ENCODE assay signal across 17 cellular contexts in genomic region chr17:75361344-75361743, GRCh38. TPM values are rescaled to one million over a fixed set of nuclear protein-coding genes. Genes with fewer than 3 reads are reported as not detected.
DNase-seq lines count a peak whose midpoint lies in the region; ATAC-seq, FAIRE-seq and TF ChIP-seq lines count a peak whose summit lies in the region.
"Had no signal": no experiment of that assay in that cellular context is flagged by ENCODE, and none has a peak within 500 bp of the region (broad histone marks: within the 10 kb centered on the region; RNA-seq: fewer than 3 reads in every experiment).

No MANE protein-coding gene starts in this region.

- no peak for TF ChIP-seq CTCF in HepG2 (CRISPR knock-in tag; IDR thresholded peaks at IDR 0.05)
- no peak for TF ChIP-seq CTCF in right lobe of liver (IDR thresholded peaks at IDR 0.05)
- TF ChIP-seq CTCF in endothelial cell of umbilical vein (IDR thresholded peaks at IDR 0.05; ENCODE audit: extremely low read depth in 1 of 2, insufficient read depth in 1 of 2, low read depth in 1 of 2, low read length in 2 of 2): no peak
- no peak for TF ChIP-seq CTCF in sigmoid colon (IDR thresholded peaks at IDR 0.05)
- no peak for TF ChIP-seq CTCF in tibial nerve (IDR thresholded peaks at IDR 0.05)

- ATAC-seq in HepG2 (no peak), right lobe of liver (no peak)

- no peaks in the 10 kb centered on the region for H3K36me3 ChIP-seq in HepG2 (replicated peaks in 1 of 2; ENCODE audit: control insufficient read depth in 1 of 2, insufficient read depth in 2 of 2, low read length in 2 of 2)
- no peaks in the 10 kb centered on the region for H3K36me3 ChIP-seq in right lobe of liver
- H3K36me3 ChIP-seq in SK-N-MC (ENCODE audit: insufficient read depth, low read length): no peaks in the 10 kb centered on the region
- H3K36me3 ChIP-seq in endothelial cell of umbilical vein (ENCODE audit: control insufficient read depth in 2 of 2, extremely low read depth in 1 of 2, insufficient read depth in 2 of 2, low read length in 2 of 2): no peaks in the 10 kb centered on the region
- H3K36me3 ChIP-seq in sigmoid colon: no peaks in the 10 kb centered on the region
- no peaks in the 10 kb centered on the region for H3K36me3 ChIP-seq in tibial nerve
- H3K36me3 ChIP-seq: brain microvascular endothelial cell, esophagus squamous epithelium had no signal

- H3K27me3 ChIP-seq in HepG2 (ENCODE audit: control insufficient read depth in 1 of 2, insufficient read depth in 2 of 2, low read length in 2 of 2) (no peaks in the 10 kb centered on the region), right lobe of liver (no peaks in the 10 kb centered on the region), endothelial cell of umbilical vein (ENCODE audit: control insufficient read depth in 2 of 2, insufficient read depth in 2 of 2, low read length in 2 of 2) (no peaks in the 10 kb centered on the region), sigmoid colon (no peaks in the 10 kb centered on the region), tibial nerve (no peaks in the 10 kb centered on the region)
- H3K27me3 ChIP-seq: brain microvascular endothelial cell, dorsolateral prefrontal cortex, esophagus squamous epithelium had no signal

- TF ChIP-seq RAD21 in HepG2 (CRISPR knock-in tag; IDR thresholded peaks at IDR 0.05): no peak

- dilution Hi-C loops in endothelial cell of umbilical vein (cut with MboI; ENCODE audit: extremely low pct_ligation_motif_present, low sequenced_read_pairs): no loop called here

- WGBS in HepG2 (ENCODE audit: low lambda C conversion rate): 66% methylated on average over 3 of the region's 3 CpGs
- WGBS in right lobe of liver (ENCODE audit: insufficient coverage, low coverage, low lambda C conversion rate, missing lambda C conversion rate): 40% methylated on average over 3 of the region's 3 CpGs
- 56 to 64% methylated on average over 3 of the region's 3 CpGs for WGBS in sigmoid colon, 2 donors
- 33 to 43% methylated on average over 3 of the region's 3 CpGs for WGBS in tibial nerve, 2 donors

- DNase-seq in HepG2 (ENCODE audit: low spot score) (no peak), right lobe of liver (no peak), SK-N-MC (ENCODE audit: low read depth, low spot score) (no peak), endothelial cell of umbilical vein (ENCODE audit: low read depth, low spot score) (no peak), sigmoid colon (no peak), NCI-H187 (lab: John Stamatoyannopoulos, UW) (no peak), tibial nerve (ENCODE audit: low spot score in 2 of 2) (no peak), NCI-H1436 treated with DMSO at 0.1 percent for 48 hours (lab: John Stamatoyannopoulos, UW) (no peak)
- DNase-seq: brain microvascular endothelial cell, DMS 273 treated with DMSO at 0.1 percent for 48 hours, dorsolateral prefrontal cortex, esophagus squamous epithelium, glutamatergic neuron, H9, NCI-H1930, NCI-H510A treated with DMSO at 0.1 percent for 48 hours had no signal

- H4K20me1 ChIP-seq in HepG2 (ENCODE audit: insufficient read depth, low read length) (peaks cover 31% of the 10 kb centered on the region), endothelial cell of umbilical vein (replicated peaks; ENCODE audit: control insufficient read depth, extremely low read depth, insufficient read depth, low read length) (peaks cover 9% of the 10 kb centered on the region)

- H2AFZ ChIP-seq in HepG2 (ENCODE audit: low read length) (no peak overlapping the region), endothelial cell of umbilical vein (ENCODE audit: low read depth, low read length) (no peak overlapping the region)

- H3K9me3 ChIP-seq in HepG2 (ENCODE audit: low read length) (no peaks in the 10 kb centered on the region), right lobe of liver (no peaks in the 10 kb centered on the region), SK-N-MC (ENCODE audit: low read depth, low read length) (no peaks in the 10 kb centered on the region), endothelial cell of umbilical vein (replicated peaks; ENCODE audit: control insufficient read depth, insufficient read depth, low read length) (no peaks in the 10 kb centered on the region), sigmoid colon (no peaks in the 10 kb centered on the region), tibial nerve (no peaks in the 10 kb centered on the region)
- H3K9me3 ChIP-seq: esophagus squamous epithelium had no signal

- in situ Hi-C loops in HepG2 (cut with HindIII; ENCODE audit: extremely low pct_ligation_motif_present, low pct_unique_long_range_greater_than_20kb): no loop called here

- TF ChIP-seq POLR2A in HepG2 (IDR thresholded peaks at IDR 0.05; ENCODE audit: insufficient read depth in 1 of 2, low read depth in 2 of 2, low read length in 2 of 2) (no peak), right lobe of liver (IDR thresholded peaks at IDR 0.05) (no peak), endothelial cell of umbilical vein (IDR thresholded peaks at IDR 0.05; ENCODE audit: low read depth, low read length) (no peak), sigmoid colon (IDR thresholded peaks at IDR 0.05) (no peak), tibial nerve (IDR thresholded peaks at IDR 0.05) (no peak)

- FAIRE-seq in HepG2 (lab: Jason Lieb, UNC) (no peak), endothelial cell of umbilical vein (lab: Jason Lieb, UNC) (peak; percentile 35)
- FAIRE-seq: TTC549 had no signal

- no peak overlapping the region for H3K27ac ChIP-seq in HepG2 (ENCODE audit: extremely low read length, insufficient read depth, low read length)
- no peak overlapping the region for H3K27ac ChIP-seq in right lobe of liver
- 0 out of 2 replicates have a peak overlapping the region, but pooled peaks have one; percentile 3 for H3K27ac ChIP-seq in SK-N-MC
- no peak overlapping the region for H3K27ac ChIP-seq in endothelial cell of umbilical vein (ENCODE audit: insufficient read depth, low read depth, low read length)
- H3K27ac ChIP-seq in sigmoid colon: no peak overlapping the region
- no peak overlapping the region for H3K27ac ChIP-seq in tibial nerve
- H3K27ac ChIP-seq: brain microvascular endothelial cell, dorsolateral prefrontal cortex, esophagus squamous epithelium had no signal

- H3K4me3 ChIP-seq in HepG2 (replicated peaks in 1 of 3; ENCODE audit: insufficient read depth in 1 of 3, low read depth in 2 of 3, low read length in 3 of 3) (no peak overlapping the region), right lobe of liver (no peak overlapping the region), SK-N-MC (no peak overlapping the region), endothelial cell of umbilical vein (replicated peaks in 1 of 3; ENCODE audit: insufficient read depth in 1 of 3, low read depth in 1 of 3, low read length in 3 of 3) (no peak overlapping the region), sigmoid colon (no peak overlapping the region), tibial nerve (no peak overlapping the region)
- H3K4me3 ChIP-seq: dorsolateral prefrontal cortex, esophagus squamous epithelium had no signal

- H3K79me2 ChIP-seq in HepG2 (ENCODE audit: insufficient read depth, low read length): peaks cover 92% of the 10 kb centered on the region
- peaks cover 80% of the 10 kb centered on the region for H3K79me2 ChIP-seq in endothelial cell of umbilical vein (ENCODE audit: control insufficient read depth, insufficient read depth, low read length)

- TF ChIP-seq EP300 in HepG2 (IDR thresholded peaks at IDR 0.05; ENCODE audit: low read depth in 2 of 2, low read length in 2 of 2): no peak
- no peak for TF ChIP-seq EP300 in HepG2 (CRISPR knock-in tag; IDR thresholded peaks at IDR 0.05; ENCODE audit: borderline replicate concordance)
- no peak for TF ChIP-seq EP300 in sigmoid colon (IDR thresholded peaks at IDR 0.05)
- no peak for TF ChIP-seq EP300 in tibial nerve (IDR thresholded peaks at IDR 0.05)

- H3K4me1 ChIP-seq in HepG2 (ENCODE audit: insufficient read depth, low read length) (peaks cover 89% of the 10 kb centered on the region), right lobe of liver (peaks cover 0 to 39% (median 8%) of the 10 kb centered on the region in 4 donors), endothelial cell of umbilical vein (ENCODE audit: control insufficient read depth, extremely low read depth, insufficient read depth, low read length) (peaks cover 24% of the 10 kb centered on the region), sigmoid colon (peaks cover 0 to 60% (median 50%) of the 10 kb centered on the region in 4 donors), tibial nerve (peaks cover 0 to 64% (median 20%) of the 10 kb centered on the region in 4 donors)

- BruUV-seq in HepG2 (replicated peaks; lab: Mats Ljungman, UMichigan) (TSS peak; percentile 17), endothelial cell of umbilical vein (replicated peaks; lab: Mats Ljungman, UMichigan) (no TSS peak)

- H3K9ac ChIP-seq in HepG2 (ENCODE audit: insufficient read depth, low read depth, low read length) (no peak overlapping the region), SK-N-MC (ENCODE audit: insufficient read length) (no peak overlapping the region), endothelial cell of umbilical vein (replicated peaks; ENCODE audit: extremely low read depth, insufficient read depth, low read length) (no peak overlapping the region)

- CTCF ChIA-PET in HepG2 (lab: Yijun Ruan, JAX; ENCODE audit: low intra/inter-chr PET ratio, low total read pairs) (no interaction called here), endothelial cell of umbilical vein (lab: Charles Lee) (interaction anchor here (1.2 kb wide), 1 partner anchor 11 kb away, joined by 3 read pairs; no protein-coding TSS in a partner anchor)

- H3K9me1 ChIP-seq in endothelial cell of umbilical vein (replicated peaks; ENCODE audit: control insufficient read depth, extremely low read depth, insufficient read depth, low read length): no peaks in the 10 kb centered on the region

- intact Hi-C loops in HepG2 (cut with micrococcal nuclease; ENCODE audit: unreplicated experiment) (no loop called here), right lobe of liver (cut with DNase I) (no loop called here), endothelial cell of umbilical vein (cut with micrococcal nuclease) (no loop called here), sigmoid colon (cut with DNase I) (loop anchor here (5.0 kb wide), 1 partner anchor 36 kb away; no protein-coding TSS in a partner anchor)

- POLR2A ChIA-PET in HepG2 (lab: Yijun Ruan, JAX) (no interaction called here), endothelial cell of umbilical vein (lab: Charles Lee) (no interaction called here)

- H3K4me2 ChIP-seq in HepG2 (ENCODE audit: low read depth, low read length): no peak overlapping the region
- no peak overlapping the region for H3K4me2 ChIP-seq in endothelial cell of umbilical vein (ENCODE audit: insufficient read depth, low read length)

RNA-seq across cellular contexts. Expression of gene GRB2, which starts 44.1 kb away (rescaled TPM):
- total RNA-seq in HepG2 (2016; rRNA removed; fragmentation: Illumina TruSeq; extraction: Trizol) (92.3 and 95.7 TPM in 2 replicates), right lobe of liver (10 to 100 TPM; 42.4 to 70.5 (median 53.8) TPM), endothelial cell of umbilical vein (93.9 and 94.8 TPM in 2 replicates), sigmoid colon (100 to 1,000 TPM in 1 of 4 donors, 10 to 100 TPM in 3; 75.3 to 103 (median 84.4) TPM), tibial nerve (100 to 1,000 TPM in 3 of 4 donors, 10 to 100 TPM in 1; 77.6 to 139 (median 133) TPM)
- 9.5 and 11.4 TPM in 2 replicates for total RNA-seq in HepG2 (2016; cell fraction: cytosol; rRNA removed; fragmentation: Illumina TruSeq; extraction: Trizol; ENCODE audit: low read depth)
- total RNA-seq in HepG2 (2016; cell fraction: insoluble cytoplasmic fraction; rRNA removed; fragmentation: Illumina TruSeq; extraction: Trizol): 81.8 and 96.0 TPM in 2 replicates
- 34.4 and 43.9 TPM in 2 replicates for total RNA-seq in HepG2 (2016; cell fraction: membrane; rRNA removed; fragmentation: Illumina TruSeq; extraction: Trizol)
- total RNA-seq in HepG2 (2016; cell fraction: nucleus; rRNA removed; fragmentation: Illumina TruSeq; extraction: Trizol): 44.5 and 52.3 TPM in 2 replicates
- polyA plus RNA-seq in HepG2 (2011; rRNA removed) (67.9 and 84.6 TPM in 2 replicates), endothelial cell of umbilical vein (41.8 and 51.5 TPM in 2 replicates), sigmoid colon (10 to 100 TPM; 56.5 to 94.4 (median 77.4) TPM)
- polyA plus RNA-seq in HepG2 (2011; cell fraction: cytosol; rRNA removed): 65.4 and 67.1 TPM in 2 replicates
- 28.7 and 29.6 TPM in 2 replicates for polyA plus RNA-seq in HepG2 (2011; cell fraction: nucleus; rRNA removed)
- polyA plus RNA-seq in HepG2 (2012): 66.8 and 70.9 TPM in 2 replicates
- polyA plus RNA-seq in HepG2 (2016; cell fraction: cytosol; fragmentation: Illumina TruSeq; extraction: Trizol; ENCODE audit: low read depth): 13.1 and 18.8 TPM in 2 replicates
- polyA plus RNA-seq in HepG2 (2016; cell fraction: insoluble cytoplasmic fraction; fragmentation: Illumina TruSeq; extraction: Trizol; ENCODE audit: low read depth): 142 and 160 TPM in 2 replicates
- 28.8 and 38.8 TPM in 2 replicates for polyA plus RNA-seq in HepG2 (2016; cell fraction: membrane; fragmentation: Illumina TruSeq; extraction: Trizol; ENCODE audit: low read depth)
- 76.0 and 89.2 TPM in 2 replicates for polyA plus RNA-seq in HepG2 (2016; cell fraction: nucleus; fragmentation: Illumina TruSeq; extraction: Trizol; ENCODE audit: insufficient read depth, low read depth)
- 55.3 and 73.1 TPM in 2 replicates for polyA minus RNA-seq in HepG2 (2011; rRNA and poly(A)+ RNA removed; ENCODE audit: low replicate concordance)
- polyA minus RNA-seq in HepG2 (2011; cell fraction: cytosol; rRNA and poly(A)+ RNA removed): 26.1 and 30.8 TPM in 2 replicates
- 44.4 and 46.2 TPM in 2 replicates for polyA minus RNA-seq in HepG2 (2011; cell fraction: nucleus; rRNA and poly(A)+ RNA removed)
- 65.2 and 76.7 TPM in 2 replicates for polyA plus RNA-seq in endothelial cell of umbilical vein (2011; cell fraction: cytosol; rRNA removed)
- 35.4 and 39.0 TPM in 2 replicates for polyA plus RNA-seq in endothelial cell of umbilical vein (2011; cell fraction: nucleus; rRNA removed)
- 78.0 and 101 TPM in 2 replicates for polyA plus RNA-seq in endothelial cell of umbilical vein (2012)
- 49.6 and 54.7 TPM in 2 replicates for polyA minus RNA-seq in endothelial cell of umbilical vein
- polyA minus RNA-seq in endothelial cell of umbilical vein (2011; cell fraction: cytosol; rRNA and poly(A)+ RNA removed): 19.7 TPM
- 25.7 and 26.0 TPM in 2 replicates for polyA minus RNA-seq in endothelial cell of umbilical vein (2011; cell fraction: nucleus; rRNA and poly(A)+ RNA removed)
